ENCODE assay signal across 12 cellular contexts in the genomic region with DNA sequence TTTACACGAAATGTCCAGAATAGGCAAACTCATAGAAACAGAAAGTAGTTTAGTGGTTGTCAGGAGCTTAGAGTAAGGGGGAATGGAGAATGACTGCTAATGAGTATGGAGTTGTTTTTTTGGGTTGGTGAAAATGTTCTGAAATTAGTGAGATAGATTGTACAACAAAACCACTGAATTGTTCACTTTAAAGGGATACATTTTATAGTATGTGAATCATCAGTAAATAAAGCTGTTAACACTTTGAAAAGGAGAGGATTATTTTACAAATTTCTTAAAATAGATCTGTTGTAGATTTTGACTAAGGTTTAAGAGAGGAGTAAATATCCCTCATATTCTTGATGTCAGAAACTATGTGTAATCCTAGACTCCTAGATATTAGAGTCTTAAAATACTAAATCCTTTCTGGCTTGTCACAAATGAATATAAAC.
DNase-seq lines count a peak whose midpoint lies in the region; ATAC-seq, FAIRE-seq and TF ChIP-seq lines count a peak whose summit lies in the region.
"Had no signal": no experiment of that assay in that cellular context is flagged by ENCODE, and none has a peak within 500 bp of the region (broad histone marks: within the 10 kb centered on the region; RNA-seq: fewer than 3 reads in every experiment).

No MANE protein-coding gene starts in this region.

- in situ Hi-C loops in K562 (cut with MboI), result loop anchor here (10.0 kb wide), 1 partner anchor 461 kb away; a partner anchor contains a TSS

- FAIRE-seq in K562 (lab: Jason Lieb, UNC), result peak; percentile 15

- H3K27ac ChIP-seq in K562 (ENCODE audit: extremely low read depth, low read depth, low read length), result no peak overlapping the region
- H3K27ac ChIP-seq in uterus, result peak overlapping the region in 1 of 2 donors; percentile 3
- H3K27ac ChIP-seq: HL-60, prostate gland, WERI-Rb-1 had no signal

- H3K9me3 ChIP-seq in K562 (replicated peaks; ENCODE audit: control insufficient read depth, insufficient read depth, low read depth, low read length) (no peaks in the 10 kb centered on the region), uterus (no peaks in the 10 kb centered on the region)
- H3K9me3 ChIP-seq: MG63, prostate gland had no signal

- H3K9me1 ChIP-seq in K562 (ENCODE audit: control insufficient read depth, insufficient read depth, low read length), result no peaks in the 10 kb centered on the region

- no peak overlapping the region for H2AFZ ChIP-seq in K562 (ENCODE audit: low read depth, low read length)

- H3K36me3 ChIP-seq in K562 (ENCODE audit: control insufficient read depth, insufficient read depth, low read length) (no peaks in the 10 kb centered on the region), uterus (no peaks in the 10 kb centered on the region)
- H3K36me3 ChIP-seq: prostate gland, WERI-Rb-1 had no signal

- no peak for TF ChIP-seq EP300 in K562 (IDR thresholded peaks at IDR 0.05; ENCODE audit: low read length)

- H3K4me1 ChIP-seq in K562 (replicated peaks in 1 of 2; ENCODE audit: control insufficient read depth in 2 of 2, insufficient read depth in 2 of 2, low read length in 2 of 2) (peaks cover under 1 to 4% of the 10 kb centered on the region in 2 experiments; a peak in 4 of 5 replicates), uterus (no peaks in the 10 kb centered on the region)
- H3K4me1 ChIP-seq: prostate gland had no signal

- H4K20me1 ChIP-seq in K562 (replicated peaks; ENCODE audit: control insufficient read depth, insufficient read depth, low read length), result no peaks in the 10 kb centered on the region

- TF ChIP-seq POLR2A in K562 (conservative IDR thresholded peaks at IDR 0.05) (no peak), uterus (IDR thresholded peaks at IDR 0.05) (no peak)

- ATAC-seq in GM19395 (IDR thresholded peaks at IDR 0.05; ENCODE audit: unreplicated experiment) (peak; percentile 69), HG02973 (IDR thresholded peaks at IDR 0.05; ENCODE audit: unreplicated experiment) (peak; percentile 67), K562 (peak; percentile 34)

- DNase-seq in AG10803 (ENCODE audit: low read depth) (peak; percentile 26), K562 (ENCODE audit: extremely low read depth in 1 of 4, low spot score in 3 of 4) (no peak), GM19240 (ENCODE audit: insufficient read length, low spot score) (no peak), uterus (no peak), DMS53 (lab: John Stamatoyannopoulos, UW) (no peak), HUDEP-2 (lab: John Stamatoyannopoulos, UW; ENCODE audit: unreplicated experiment in 76 of 76) (no peak)
- DNase-seq: MG63, WERI-Rb-1 had no signal

- no peak for TF ChIP-seq RAD21 in K562 (CRISPR knock-in tag; conservative IDR thresholded peaks at IDR 0.05 in 1 of 2, IDR thresholded peaks at IDR 0.05 in 1 of 2)

- intact Hi-C loops in K562 (cut with micrococcal nuclease), result no loop called here
- intact Hi-C loops in uterus (cut with DNase I; ENCODE audit: low total_unique reads), result no loop called here

- no TSS peak for BruUV-seq in K562 (replicated peaks; lab: Mats Ljungman, UMichigan)

- no peak overlapping the region for H3K4me2 ChIP-seq in K562 (ENCODE audit: insufficient read depth, low read length)

- no peak overlapping the region; a peak in 1 of 4 replicates for H3K9ac ChIP-seq in K562 (ENCODE audit: insufficient read depth in 1 of 2, low read depth in 2 of 2, low read length in 2 of 2)

- CTCF ChIA-PET in K562 (lab: Yijun Ruan, JAX; ENCODE audit: low intra/inter-chr PET ratio), result no interaction called here

- WGBS in K562 (ENCODE audit: insufficient coverage, low coverage, missing lambda C conversion rate), result 60% methylated on average over 1 of the region's 1 CpG

- peaks cover 15% of the 10 kb centered on the region; the same call in 2 of the 3 replicates for H3K79me2 ChIP-seq in K562 (ENCODE audit: control insufficient read depth, insufficient read depth, low read length)

- H3K27me3 ChIP-seq in K562 (ENCODE audit: control insufficient read depth in 2 of 2, insufficient read depth in 2 of 2, low read length in 2 of 2) (no peaks in the 10 kb centered on the region), uterus (no peaks in the 10 kb centered on the region)
- H3K27me3 ChIP-seq: MG63 had no signal

- POLR2A ChIA-PET in K562 (lab: Yijun Ruan, JAX), result interaction anchor here (1.1 kb wide), 1 partner anchor 12 kb away, joined by 3 read pairs; no protein-coding TSS in a partner anchor

- no peak for TF ChIP-seq CTCF in AG10803 (conservative IDR thresholded peaks at IDR 0.05; ENCODE audit: low read length)
- TF ChIP-seq CTCF in K562 (IDR thresholded peaks at IDR 0.05 in 2 of 3, conservative IDR thresholded peaks at IDR 0.05 in 1 of 3; ENCODE audit: insufficient read depth in 2 of 3, low read depth in 1 of 3, low read length in 3 of 3), result no peak
- TF ChIP-seq CTCF in uterus (IDR thresholded peaks at IDR 0.05), result no peak

- H3K4me3 ChIP-seq in AG10803 (ENCODE audit: low read length), result no peak overlapping the region
- no peak overlapping the region for H3K4me3 ChIP-seq in K562
- H3K4me3 ChIP-seq in uterus, result no peak overlapping the region
- H3K4me3 ChIP-seq: MG63, prostate gland had no signal

TF ChIP-seq in K562, 482 proteins besides CTCF, POLR2A, EP300 and RAD21:
- no peak for TF ChIP-seq CC2D1A (IDR thresholded peaks at IDR 0.05)
- TF ChIP-seq KAT8 (IDR thresholded peaks at IDR 0.05; ENCODE audit: low read depth), result no peak
- TF ChIP-seq NRF1 (conservative IDR thresholded peaks at IDR 0.05 in 1 of 2, IDR thresholded peaks at IDR 0.05 in 1 of 2), result no peak
- TF ChIP-seq POLR2B (IDR thresholded peaks at IDR 0.05; ENCODE audit: low read depth, partially characterized antibody), result no peak
